ENCODE assay signal across 1 cellular context in the genomic region with DNA sequence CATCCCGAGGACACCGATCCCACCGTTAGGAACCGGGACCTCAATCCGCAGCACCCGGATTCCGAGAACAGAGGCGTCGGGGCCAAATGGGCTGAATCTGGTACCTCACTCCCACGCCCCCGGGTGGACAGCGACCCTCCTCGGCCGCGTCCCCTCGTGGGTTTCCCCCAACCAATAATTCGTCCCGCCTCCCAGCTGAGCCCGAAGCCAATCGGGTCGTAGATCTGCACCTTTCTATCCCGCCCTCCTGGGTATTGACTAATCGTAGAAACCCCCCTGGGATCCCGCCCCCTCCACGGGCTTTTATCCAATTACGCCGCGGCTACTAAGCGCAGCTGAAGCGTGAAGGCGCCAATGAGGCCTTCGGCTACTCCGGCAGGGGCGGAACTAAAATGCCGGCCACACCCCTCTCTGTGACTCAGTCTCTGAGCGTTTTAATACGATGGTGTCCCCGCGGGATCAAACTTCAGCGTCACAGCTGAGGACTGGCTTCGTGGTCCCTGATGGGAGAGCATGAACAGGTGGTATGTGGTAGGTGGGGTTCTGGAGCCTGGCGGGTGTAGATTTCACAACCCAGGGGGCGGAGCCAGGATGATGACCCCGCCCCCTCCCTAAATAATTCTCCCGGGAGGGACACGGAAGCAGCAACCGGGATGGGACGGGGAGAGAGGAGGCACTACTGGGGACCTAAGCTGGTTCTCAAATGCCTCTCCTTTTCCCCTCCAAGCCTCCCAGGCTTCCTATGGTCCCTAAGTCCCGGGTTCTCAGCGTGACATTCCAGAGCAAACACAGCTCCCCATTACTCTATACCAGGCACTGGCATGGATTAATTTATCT.
TF ChIP-seq lines count a peak whose summit lies in the region.

A gene with protein sequence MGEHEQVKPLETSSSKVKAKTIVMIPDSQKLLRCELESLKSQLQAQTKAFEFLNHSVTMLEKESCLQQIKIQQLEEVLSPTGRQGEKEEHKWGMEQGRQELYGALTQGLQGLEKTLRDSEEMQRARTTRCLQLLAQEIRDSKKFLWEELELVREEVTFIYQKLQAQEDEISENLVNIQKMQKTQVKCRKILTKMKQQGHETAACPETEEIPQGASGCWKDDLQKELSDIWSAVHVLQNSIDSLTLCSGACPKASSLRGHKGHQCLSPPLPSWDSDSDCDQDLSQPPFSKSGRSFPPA (plus strand): TSS at position 416 of the 837 bp plus-strand sequence. CDS start 88 bp downstream, at position 504.
A gene (minus strand): TSS at position 165 of the 837 bp plus-strand sequence. CDS start 649 bp downstream, outside the sequence.

TF ChIP-seq in K562, 482 proteins besides CTCF, POLR2A, EP300 and RAD21 (continued from another document):
- TF ChIP-seq, protein P1, sequence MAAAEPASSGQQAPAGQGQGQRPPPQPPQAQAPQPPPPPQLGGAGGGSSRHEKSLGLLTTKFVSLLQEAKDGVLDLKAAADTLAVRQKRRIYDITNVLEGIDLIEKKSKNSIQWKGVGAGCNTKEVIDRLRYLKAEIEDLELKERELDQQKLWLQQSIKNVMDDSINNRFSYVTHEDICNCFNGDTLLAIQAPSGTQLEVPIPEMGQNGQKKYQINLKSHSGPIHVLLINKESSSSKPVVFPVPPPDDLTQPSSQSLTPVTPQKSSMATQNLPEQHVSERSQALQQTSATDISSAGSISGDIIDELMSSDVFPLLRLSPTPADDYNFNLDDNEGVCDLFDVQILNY (CRISPR knock-in tag; IDR thresholded peaks at IDR 0.05) = no peak
- peak; percentile 25; the same call in 1 of the 2 replicates for TF ChIP-seq PHB (CRISPR knock-in tag; IDR thresholded peaks at IDR 0.05)
- TF ChIP-seq, protein P2, sequence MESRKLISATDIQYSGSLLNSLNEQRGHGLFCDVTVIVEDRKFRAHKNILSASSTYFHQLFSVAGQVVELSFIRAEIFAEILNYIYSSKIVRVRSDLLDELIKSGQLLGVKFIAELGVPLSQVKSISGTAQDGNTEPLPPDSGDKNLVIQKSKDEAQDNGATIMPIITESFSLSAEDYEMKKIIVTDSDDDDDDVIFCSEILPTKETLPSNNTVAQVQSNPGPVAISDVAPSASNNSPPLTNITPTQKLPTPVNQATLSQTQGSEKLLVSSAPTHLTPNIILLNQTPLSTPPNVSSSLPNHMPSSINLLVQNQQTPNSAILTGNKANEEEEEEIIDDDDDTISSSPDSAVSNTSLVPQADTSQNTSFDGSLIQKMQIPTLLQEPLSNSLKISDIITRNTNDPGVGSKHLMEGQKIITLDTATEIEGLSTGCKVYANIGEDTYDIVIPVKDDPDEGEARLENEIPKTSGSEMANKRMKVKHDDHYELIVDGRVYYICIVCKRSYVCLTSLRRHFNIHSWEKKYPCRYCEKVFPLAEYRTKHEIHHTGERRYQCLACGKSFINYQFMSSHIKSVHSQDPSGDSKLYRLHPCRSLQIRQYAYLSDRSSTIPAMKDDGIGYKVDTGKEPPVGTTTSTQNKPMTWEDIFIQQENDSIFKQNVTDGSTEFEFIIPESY (CRISPR knock-in tag; IDR thresholded peaks at IDR 0.05) = 0 out of 2 replicates have a peak, but pooled peaks have one; percentile 29
- 0 out of 2 replicates have a peak, but pooled peaks have one; percentile 5 for TF ChIP-seq SMARCA4 (IDR thresholded peaks at IDR 0.05)
